In genomic region chr1:149792912-149793521, GRCh38 we compare ENCODE assay signal across 8 cellular contexts. TPM values are rescaled to one million over a fixed set of nuclear protein-coding genes. Genes with fewer than 3 reads are reported as not detected.
DNase-seq lines count a peak whose midpoint lies in the region; ATAC-seq lines count a peak whose summit lies in the region.
"Not testable (repeated sequence)": the region's sequence is repeated elsewhere in the genome, so short reads cannot be mapped to it uniquely, and the experiment has no call there.

No MANE protein-coding gene starts in this region.

- H3K27ac Mint-ChIP-seq in naive B cell = peak overlapping the region in 1 of 6 donors; percentile 92

- H3K4me3 Mint-ChIP-seq in naive B cell = peak overlapping the region in 5 of 8 donors; percentile 25 to 98 (median 59)

- not testable (repeated sequence) for H3K36me3 Mint-ChIP-seq in naive B cell

- H3K9me3 Mint-ChIP-seq in naive B cell = not testable (repeated sequence)

- not testable (repeated sequence) for H3K27me3 Mint-ChIP-seq in naive B cell

- peak; percentile 87 for DNase-seq in DMS 273 (lab: John Stamatoyannopoulos, UW; ENCODE audit: unreplicated experiment)
- peak; percentile 48 for DNase-seq in HuH-7 (ENCODE audit: low spot score)
- DNase-seq in OCI-M1 (lab: John Stamatoyannopoulos, UW) = peak; percentile 76
- peak; percentile 83 to 89 for DNase-seq in activated T-cell treated with anti-CD3 and anti-CD28 coated beads, Interleukin-2, amount 50 U/mL, for 48 hours
- peak; percentile 19 for DNase-seq in fibroblast of gingiva (ENCODE audit: low read depth)
- peak; percentile 77 for DNase-seq in naive B cell
- DNase-seq in stimulated activated CD8-positive, alpha-beta memory T cell treated with anti-CD3 and anti-CD28 coated beads, Interleukin-4, amount 100 ng/mL, for 4 hours (ENCODE audit: low read depth in 2 of 2, low spot score in 1 of 2) = peak; percentile 54 to 55

- not testable (repeated sequence) for H3K4me1 Mint-ChIP-seq in naive B cell

- ATAC-seq in GM21529 (IDR thresholded peaks at IDR 0.05; ENCODE audit: unreplicated experiment) = peak; percentile 91
- peak; percentile 91 to 93 for ATAC-seq in naive B cell (ENCODE audit: low read depth in 2 of 2)

RNA-seq across cellular contexts. Expression of gene FCGR1A, which starts 10.5 kb away (rescaled TPM):
- not detected for polyA plus RNA-seq in naive B cell (ENCODE audit: low read depth in 6 of 6)

Comparison
In these comparisons a context has a peak if more than half of its experiments do, and no peak if none do; other contexts are left out.
1. Peak in every context shown above with its lines: DNase-seq and ATAC-seq.
2. DNase-seq: peak in every context shown above with its lines; median percentile 87 in DMS 273; 86 in activated T-cell treated with anti-CD3 and anti-CD28 coated beads, Interleukin-2, amount 50 U/mL, for 48 hours; 77 in naive B cell; 76 in OCI-M1; 54 in stimulated activated CD8-positive, alpha-beta memory T cell treated with anti-CD3 and anti-CD28 coated beads, Interleukin-4, amount 100 ng/mL, for 4 hours; 48 in HuH-7; 19 in fibroblast of gingiva.